8 cellular contexts compared by ENCODE assay signal in genomic region chr11:46352063-46352841, GRCh38. TPM values are rescaled to one million over a fixed set of nuclear protein-coding genes. Genes with fewer than 3 reads are reported as not detected.
DNase-seq lines count a peak whose midpoint lies in the region; ATAC-seq and TF ChIP-seq lines count a peak whose summit lies in the region.

No MANE protein-coding gene starts in this region.

- H2AK5ac ChIP-seq in mesendoderm (ENCODE audit: low read length) = no peak overlapping the region

- H3K27me3 ChIP-seq in mesendoderm (ENCODE audit: insufficient read depth, low read length, poor library complexity) = no peaks in the 10 kb centered on the region

- TF ChIP-seq CTCF in AG09319 (IDR thresholded peaks at IDR 0.05; ENCODE audit: low read depth, low read length) (peak; percentile 68), choroid plexus epithelial cell (conservative IDR thresholded peaks at IDR 0.05; ENCODE audit: low read depth, low read length) (peak; percentile 93)

- no peak overlapping the region for H2BK15ac ChIP-seq in mesendoderm (replicated peaks; ENCODE audit: low read depth)

- DNase-seq in AG09319 (ENCODE audit: extremely low read depth, low read depth) (no peak), HuH-7 (ENCODE audit: low spot score) (peak; percentile 88), choroid plexus epithelial cell (ENCODE audit: low read depth) (peak; percentile 69), mesendoderm (peak; percentile 82), KG1 (lab: John Stamatoyannopoulos, UW) (no peak)
- peak; percentile 93 for DNase-seq in activated CD4-positive, alpha-beta T cell treated with anti-CD3 and anti-CD28 coated beads, Interleukin-2, amount 10 ng/mL, durations not matched to agents 24 days and 14 days
- peak; percentile 88 for DNase-seq in stimulated activated CD8-positive, alpha-beta memory T cell treated with anti-CD3 and anti-CD28 coated beads, Interleukin-4, amount 100 ng/mL, for 48 hours

- H3K18ac ChIP-seq in mesendoderm (ENCODE audit: low read length) = no peak overlapping the region

- no peak overlapping the region for H3K23ac ChIP-seq in mesendoderm (ENCODE audit: low read length)

- no peaks in the 10 kb centered on the region for H3K36me3 ChIP-seq in mesendoderm (ENCODE audit: control insufficient read depth, insufficient read depth, low read length)

- intact Hi-C loops in activated CD4-positive, alpha-beta T cell treated with anti-CD3 and anti-CD28 coated beads, Interleukin-2, amount 10 ng/mL, durations not matched to agents 24 days and 14 days (cut with micrococcal nuclease) = loop anchor here (1.0 kb wide), 2 partner anchors 9 to 15 kb away; no protein-coding TSS in a partner anchor

- no peak overlapping the region for H3K4me3 ChIP-seq in choroid plexus epithelial cell (ENCODE audit: low read depth, low read length)
- no peak overlapping the region for H3K4me3 ChIP-seq in mesendoderm (ENCODE audit: low read length)

- H3K27ac Mint-ChIP-seq in activated CD4-positive, alpha-beta T cell treated with anti-CD3 and anti-CD28 coated beads, Interleukin-2, amount 10 ng/mL, durations not matched to agents 24 days and 14 days = peak overlapping the region; percentile 90

- H3K9ac ChIP-seq in mesendoderm (ENCODE audit: low read length) = peak overlapping the region; percentile 20

- H3K56ac ChIP-seq in mesendoderm (ENCODE audit: low read length) = peak overlapping the region; percentile 58

- peak overlapping the region; percentile 86 for H3K4me3 Mint-ChIP-seq in activated CD4-positive, alpha-beta T cell treated with anti-CD3 and anti-CD28 coated beads, Interleukin-2, amount 10 ng/mL, durations not matched to agents 24 days and 14 days

- H3K9me3 Mint-ChIP-seq in activated CD4-positive, alpha-beta T cell treated with anti-CD3 and anti-CD28 coated beads, Interleukin-2, amount 10 ng/mL, durations not matched to agents 24 days and 14 days = no peaks in the 10 kb centered on the region

- no peak overlapping the region for H3K27ac ChIP-seq in mesendoderm (ENCODE audit: low read depth, low read length)

- H3K4me2 ChIP-seq in mesendoderm (ENCODE audit: low read length) = no peak overlapping the region

- no peak overlapping the region for H2BK120ac ChIP-seq in mesendoderm (ENCODE audit: low read depth, low read length)

- peaks cover 6% of the 10 kb centered on the region for H3K4me1 ChIP-seq in mesendoderm (ENCODE audit: control insufficient read depth, low read depth, low read length)

- no peaks in the 10 kb centered on the region for H3K27me3 Mint-ChIP-seq in activated CD4-positive, alpha-beta T cell treated with anti-CD3 and anti-CD28 coated beads, Interleukin-2, amount 10 ng/mL, durations not matched to agents 24 days and 14 days

- H2BK5ac ChIP-seq in mesendoderm (ENCODE audit: low read length) = no peak overlapping the region

- peaks cover 38% of the 10 kb centered on the region for H3K79me1 ChIP-seq in mesendoderm (ENCODE audit: low read length)

- WGBS in mesendoderm (ENCODE audit: extremely low coverage, insufficient coverage, low lambda C conversion rate) = no CpG with 5 or more reads among the region's 33 CpGs

- peaks cover 58% of the 10 kb centered on the region for H3K4me1 Mint-ChIP-seq in activated CD4-positive, alpha-beta T cell treated with anti-CD3 and anti-CD28 coated beads, Interleukin-2, amount 10 ng/mL, durations not matched to agents 24 days and 14 days

- peaks cover 8% of the 10 kb centered on the region for H3K36me3 Mint-ChIP-seq in activated CD4-positive, alpha-beta T cell treated with anti-CD3 and anti-CD28 coated beads, Interleukin-2, amount 10 ng/mL, durations not matched to agents 24 days and 14 days (ENCODE audit: low read depth)

- no peak for ATAC-seq in HG03045 (IDR thresholded peaks at IDR 0.05; ENCODE audit: unreplicated experiment)

- H3K4ac ChIP-seq in mesendoderm (ENCODE audit: low read depth, low read length) = no peak overlapping the region

- peaks cover 45% of the 10 kb centered on the region for H3K79me2 ChIP-seq in mesendoderm (ENCODE audit: control insufficient read depth, insufficient read depth, low read length)

- H4K8ac ChIP-seq in mesendoderm (ENCODE audit: low read depth, low read length) = no peak overlapping the region

- H4K5ac ChIP-seq in mesendoderm (ENCODE audit: low read length) = no peak overlapping the region

RNA-seq across cellular contexts. Expression of gene DGKZ, which starts 5.0 kb away (rescaled TPM):
- 87.4 and 94.7 TPM in 2 replicates for total RNA-seq in activated CD4-positive, alpha-beta T cell treated with anti-CD3 and anti-CD28 coated beads, Interleukin-2, amount 10 ng/mL, durations not matched to agents 24 days and 14 days
- polyA plus RNA-seq in mesendoderm (2013, experiment 1 of 2) = 67.4 TPM
- polyA plus RNA-seq in mesendoderm (2013, experiment 2 of 2) = 62.6 TPM

RNA-seq across cellular contexts. Expression of gene MDK, which starts 29.2 kb away (rescaled TPM):
- 5.4 and 7.1 TPM in 2 replicates for total RNA-seq in activated CD4-positive, alpha-beta T cell treated with anti-CD3 and anti-CD28 coated beads, Interleukin-2, amount 10 ng/mL, durations not matched to agents 24 days and 14 days
- polyA plus RNA-seq in mesendoderm (2013, experiment 1 of 2) = 371 TPM
- polyA plus RNA-seq in mesendoderm (2013, experiment 2 of 2) = 374 TPM

RNA-seq across cellular contexts. Expression of gene CHRM4, which starts 39.3 kb away (rescaled TPM):
- total RNA-seq in activated CD4-positive, alpha-beta T cell treated with anti-CD3 and anti-CD28 coated beads, Interleukin-2, amount 10 ng/mL, durations not matched to agents 24 days and 14 days = 0.80 and 0.84 TPM in 2 replicates
- 0.14 TPM for polyA plus RNA-seq in mesendoderm (2013, experiment 1 of 2)
- polyA plus RNA-seq in mesendoderm (2013, experiment 2 of 2) = 0.15 TPM

Comparison
In these comparisons a context has a peak if more than half of its experiments do, and no peak if none do; other contexts are left out.
1. DNase-seq: peak in HuH-7 (single experiment), activated CD4-positive, alpha-beta T cell treated with anti-CD3 and anti-CD28 coated beads, Interleukin-2, amount 10 ng/mL, durations not matched to agents 24 days and 14 days (single experiment), choroid plexus epithelial cell (single experiment), mesendoderm (single experiment) and stimulated activated CD8-positive, alpha-beta memory T cell treated with anti-CD3 and anti-CD28 coated beads, Interleukin-4, amount 100 ng/mL, for 48 hours (single experiment); none in AG09319 (single experiment) and KG1 (single experiment).